ENCODE assay signal across 33 cellular contexts in genomic region chr9:137376386-137376785, GRCh38.
"Had no signal": no experiment of that assay in that cellular context is flagged by ENCODE, and none has a peak within 500 bp of the region (broad histone marks: within the 10 kb centered on the region; RNA-seq: fewer than 3 reads in every experiment).

No MANE protein-coding gene starts in this region.

- H3K36me3 Mint-ChIP-seq: activated CD4-positive, alpha-beta memory T cell treated with anti-CD3 and anti-CD28 coated beads for 36 hours; activated CD8-positive, alpha-beta memory T cell treated with anti-CD3 and anti-CD28 coated beads, Interleukin-2, amount 10 ng/mL, durations not matched to agents 7 days and 5 days; activated naive CD4-positive, alpha-beta T cell treated with anti-CD3 and anti-CD28 coated beads, Interleukin-2, amount 50 U/mL, for 24 hours had no signal

- H3K4me1 ChIP-seq: breast epithelium, Peyer's patch had no signal

- H3K9me3 Mint-ChIP-seq: activated CD4-positive, alpha-beta memory T cell treated with anti-CD3 and anti-CD28 coated beads for 36 hours; activated naive CD4-positive, alpha-beta T cell treated with anti-CD3 and anti-CD28 coated beads, Interleukin-2, amount 50 U/mL, for 24 hours had no signal

- FAIRE-seq: astrocyte had no signal

- H3K4me3 Mint-ChIP-seq: activated CD4-positive, alpha-beta memory T cell treated with anti-CD3 and anti-CD28 coated beads for 36 hours; activated CD4-positive, alpha-beta T cell treated with anti-CD3 and anti-CD28 coated beads for 36 hours; activated CD8-positive, alpha-beta memory T cell treated with anti-CD3 and anti-CD28 coated beads, Interleukin-2, amount 10 ng/mL, durations not matched to agents 7 days and 5 days; activated naive CD4-positive, alpha-beta T cell treated with anti-CD3 and anti-CD28 coated beads, Interleukin-2, amount 50 U/mL, for 24 hours; activated naive CD8-positive, alpha-beta T cell treated with anti-CD3 and anti-CD28 coated beads, Interleukin-2, amount 10 ng/mL, durations not matched to agents 7 days and 5 days had no signal

- H3K27me3 Mint-ChIP-seq: activated CD4-positive, alpha-beta memory T cell treated with anti-CD3 and anti-CD28 coated beads for 36 hours; activated CD4-positive, alpha-beta T cell treated with anti-CD3 and anti-CD28 coated beads for 36 hours; activated CD8-positive, alpha-beta memory T cell treated with anti-CD3 and anti-CD28 coated beads, Interleukin-2, amount 10 ng/mL, durations not matched to agents 7 days and 5 days; activated naive CD4-positive, alpha-beta T cell treated with anti-CD3 and anti-CD28 coated beads, Interleukin-2, amount 50 U/mL, for 24 hours; activated naive CD8-positive, alpha-beta T cell treated with anti-CD3 and anti-CD28 coated beads, Interleukin-2, amount 10 ng/mL, durations not matched to agents 7 days and 5 days had no signal

- H3K36me3 ChIP-seq: breast epithelium had no signal

- H3K27ac Mint-ChIP-seq: activated CD4-positive, alpha-beta memory T cell treated with anti-CD3 and anti-CD28 coated beads for 36 hours; activated CD4-positive, alpha-beta T cell treated with anti-CD3 and anti-CD28 coated beads for 36 hours; activated CD8-positive, alpha-beta memory T cell treated with anti-CD3 and anti-CD28 coated beads, Interleukin-2, amount 10 ng/mL, durations not matched to agents 7 days and 5 days; activated naive CD4-positive, alpha-beta T cell treated with anti-CD3 and anti-CD28 coated beads, Interleukin-2, amount 50 U/mL, for 24 hours; activated naive CD8-positive, alpha-beta T cell treated with anti-CD3 and anti-CD28 coated beads, Interleukin-2, amount 10 ng/mL, durations not matched to agents 7 days and 5 days had no signal

- DNase-seq: activated CD4-positive, alpha-beta memory T cell treated with anti-CD3 and anti-CD28 coated beads for 36 hours; activated CD4-positive, alpha-beta T cell treated with anti-CD3 and anti-CD28 coated beads for 36 hours; activated CD4-positive, alpha-beta T cell treated with anti-CD3 and anti-CD28 coated beads, Interleukin-2, amount 50 U/mL, for 1 hour; activated CD8-positive, alpha-beta memory T cell treated with anti-CD3 and anti-CD28 coated beads for 24 hours; activated CD8-positive, alpha-beta memory T cell treated with anti-CD3 and anti-CD28 coated beads, Interleukin-2, amount 10 ng/mL, durations not matched to agents 7 days and 5 days; activated CD8-positive, alpha-beta memory T cell treated with anti-CD3 and anti-CD28 coated beads, Interleukin-2, amount 50 U/mL, for 48 hours; activated gamma-delta T cell; activated naive CD4-positive, alpha-beta T cell treated with Interleukin-2 at 50 U/mL for 16 hours; activated naive CD8-positive, alpha-beta T cell treated with anti-CD3 and anti-CD28 coated beads, Interleukin-2, amount 10 ng/mL, durations not matched to agents 7 days and 5 days; activated T-cell treated with anti-CD3 and anti-CD28 coated beads, Interleukin-2, amount 50 U/mL, for 48 hours; amygdala; caudate nucleus; cerebellar nuclear complex; Karpas-422; KBM-7; NCI-H1105; NCI-H1417 treated with DMSO at 0.1 percent for 48 hours; NCI-H187 treated with DMSO at 0.1 percent for 48 hours; NCI-H2081 treated with DMSO at 0.1 percent for 48 hours; NCI-H510A; NCI-H526; NCI-H748 treated with DMSO at 0.1 percent for 48 hours; NK-92 treated with Interleukin-12 subunit alpha and Interleukin-12 subunit beta, amount 100 ng/mL, for 24 hours; PC-3; Peyer's patch; RPMI8226; T1000 had no signal

- ATAC-seq: activated CD4-positive, alpha-beta T cell treated with anti-CD3 and anti-CD28 coated beads for 36 hours; activated CD4-positive, CD25-positive, alpha-beta regulatory T cell treated with anti-CD3 and anti-CD28 coated beads, Interleukin-2, amount 50 U/mL, for 24 hours; activated CD8-positive, alpha-beta memory T cell treated with anti-CD3 and anti-CD28 coated beads, Interleukin-2, amount 10 ng/mL, durations not matched to agents 7 days and 5 days; body of pancreas; PC-3 had no signal

- H3K9me3 ChIP-seq: body of pancreas, breast epithelium, Peyer's patch had no signal

- H3K27me3 ChIP-seq: body of pancreas, breast epithelium, Peyer's patch had no signal

- H3K27ac ChIP-seq: body of pancreas, breast epithelium, Peyer's patch, SK-N-MC had no signal

- H3K4me3 ChIP-seq: body of pancreas, breast epithelium, Peyer's patch, SK-N-MC had no signal

- H3K4me1 Mint-ChIP-seq: activated CD4-positive, alpha-beta T cell treated with anti-CD3 and anti-CD28 coated beads for 36 hours; activated CD8-positive, alpha-beta memory T cell treated with anti-CD3 and anti-CD28 coated beads, Interleukin-2, amount 10 ng/mL, durations not matched to agents 7 days and 5 days; activated naive CD4-positive, alpha-beta T cell treated with anti-CD3 and anti-CD28 coated beads, Interleukin-2, amount 50 U/mL, for 24 hours; activated naive CD8-positive, alpha-beta T cell treated with anti-CD3 and anti-CD28 coated beads, Interleukin-2, amount 10 ng/mL, durations not matched to agents 7 days and 5 days had no signal
